In the genomic region with DNA sequence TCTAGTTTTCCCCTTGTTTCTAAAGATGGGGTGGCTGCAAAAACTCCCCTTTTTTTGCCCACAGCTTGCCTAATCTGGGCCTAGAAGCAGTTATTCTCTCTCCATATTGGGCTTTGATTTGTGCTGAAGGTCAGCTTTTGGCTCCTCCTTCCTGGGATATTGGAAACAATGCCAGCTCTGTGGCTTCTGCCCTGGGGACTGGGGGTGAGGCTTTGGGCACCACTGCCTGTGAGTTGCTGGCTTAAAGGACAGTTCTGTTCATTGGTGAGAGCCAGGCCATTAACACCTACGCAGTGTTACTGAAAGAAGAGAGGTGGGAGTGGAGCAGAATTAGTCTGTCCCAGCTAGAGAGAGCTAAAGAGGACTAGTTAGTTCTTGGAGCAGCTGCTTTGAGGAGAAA, we compare ENCODE assay signal across 18 cellular contexts. TPM values are rescaled to one million over a fixed set of nuclear protein-coding genes. Genes with fewer than 3 reads are reported as not detected.
A peak's percentile ranks its signal among the peaks of the same experiment; 100 is the strongest.
DNase-seq lines count a peak whose midpoint lies in the region; ATAC-seq and TF ChIP-seq lines count a peak whose summit lies in the region.
"Had no signal": no experiment of that assay in that cellular context is flagged by ENCODE, and none has a peak within 500 bp of the region (broad histone marks: within the 10 kb centered on the region; RNA-seq: fewer than 3 reads in every experiment).

No MANE protein-coding gene starts in this region.

- H3K4me3 ChIP-seq in heart left ventricle (no peak overlapping the region), lower leg skin (ENCODE audit: low read depth, poor library complexity, severe bottlenecking) (no peak overlapping the region)
- H3K4me3 ChIP-seq: transverse colon had no signal

- intact Hi-C loops in CD4-positive, alpha-beta T cell (cut with DNase I, micrococcal nuclease) = loop anchor here (5.0 kb wide), 4 partner anchors 52 to 1728 kb away; partner anchors contain the start of genes DTNB (in 1 of the 2), FKBP1B (in 1 of the 2), ITSN2 (in 1 of the 2) and WDCP (in 1 of the 2)
- intact Hi-C loops in heart left ventricle (cut with DNase I) = loop anchor here in 1 of 10 donors (10.0 kb wide), 1 partner anchor 100 kb away; the partner anchor contains the start of genes FKBP1B and WDCP
- intact Hi-C loops in lower leg skin (cut with DNase I; ENCODE audit: low total_unique reads) = no loop called here

- no peaks in the 10 kb centered on the region for H3K27me3 ChIP-seq in CD4-positive, alpha-beta T cell (ENCODE audit: control insufficient read depth, insufficient read depth, low read length)
- H3K27me3 ChIP-seq in heart left ventricle = no peaks in the 10 kb centered on the region
- H3K27me3 ChIP-seq: transverse colon had no signal

- H3K36me3 ChIP-seq in heart left ventricle = no peaks in the 10 kb centered on the region
- H3K36me3 ChIP-seq: transverse colon had no signal

- WGBS in heart left ventricle, 4 donors = 58 to 76% (median 64%) methylated on average over 1 of the region's 1 CpG
- 66 to 68% methylated on average over 1 of the region's 1 CpG for WGBS in lower leg skin, 2 donors

- no peak overlapping the region for H3K27ac Mint-ChIP-seq in CD4-positive, alpha-beta T cell
- H3K27ac Mint-ChIP-seq in WTC11 (peak overlapping the region; percentile 12), osteocyte (ENCODE audit: unreplicated experiment) (peak overlapping the region; percentile 58)
- H3K27ac Mint-ChIP-seq in activated naive CD8-positive, alpha-beta T cell treated with anti-CD3 and anti-CD28 coated beads for 36 hours = no peak overlapping the region
- H3K27ac Mint-ChIP-seq: natural killer cell treated with Interleukin-12 subunit alpha and Interleukin-12 subunit beta and Interleukin-15 and Interleukin-18, amount 100 ng/mL, for 72 hours; T-cell had no signal

- TF ChIP-seq CTCF in CD4-positive, alpha-beta T cell (IDR thresholded peaks at IDR 0.05) = no peak
- TF ChIP-seq CTCF in WTC11 (IDR thresholded peaks at IDR 0.05) (no peak), heart left ventricle (IDR thresholded peaks at IDR 0.05) (no peak), osteocyte (IDR thresholded peaks at IDR 0.05) (no peak), lower leg skin (IDR thresholded peaks at IDR 0.05) (no peak)

- H3K9me3 ChIP-seq in CD4-positive, alpha-beta T cell (ENCODE audit: control insufficient read depth, low read length) = no peaks in the 10 kb centered on the region
- H3K9me3 ChIP-seq in heart left ventricle = no peaks in the 10 kb centered on the region
- H3K9me3 ChIP-seq: Caco-2, transverse colon had no signal

- no peak for ATAC-seq in CD4-positive, alpha-beta T cell (ENCODE audit: poor library complexity)
- ATAC-seq in WTC11 = no peak
- ATAC-seq in heart left ventricle = peak in 3 of 4 donors; percentile 6 to 29 (median 25)
- ATAC-seq: natural killer cell treated with Interleukin-12 subunit alpha and Interleukin-12 subunit beta and Interleukin-15 and Interleukin-18, amount 100 ng/mL, for 72 hours; T-cell had no signal

- no peaks in the 10 kb centered on the region for H3K9me3 Mint-ChIP-seq in CD4-positive, alpha-beta T cell
- no peaks in the 10 kb centered on the region for H3K9me3 Mint-ChIP-seq in WTC11
- no peaks in the 10 kb centered on the region for H3K9me3 Mint-ChIP-seq in osteocyte (ENCODE audit: unreplicated experiment)
- no peaks in the 10 kb centered on the region for H3K9me3 Mint-ChIP-seq in activated naive CD8-positive, alpha-beta T cell treated with anti-CD3 and anti-CD28 coated beads for 36 hours
- H3K9me3 Mint-ChIP-seq: natural killer cell treated with Interleukin-12 subunit alpha and Interleukin-12 subunit beta and Interleukin-15 and Interleukin-18, amount 100 ng/mL, for 72 hours; T-cell had no signal

- H3K27me3 Mint-ChIP-seq in CD4-positive, alpha-beta T cell = no peaks in the 10 kb centered on the region
- H3K27me3 Mint-ChIP-seq in WTC11 (ENCODE audit: low read depth) (no peaks in the 10 kb centered on the region), osteocyte (ENCODE audit: unreplicated experiment) (no peaks in the 10 kb centered on the region)
- no peaks in the 10 kb centered on the region for H3K27me3 Mint-ChIP-seq in activated naive CD8-positive, alpha-beta T cell treated with anti-CD3 and anti-CD28 coated beads for 36 hours
- H3K27me3 Mint-ChIP-seq: natural killer cell treated with Interleukin-12 subunit alpha and Interleukin-12 subunit beta and Interleukin-15 and Interleukin-18, amount 100 ng/mL, for 72 hours; T-cell had no signal

- CTCF ChIA-PET in CD4-positive, alpha-beta T cell (lab: Charles Lee) = no interaction called here
- CTCF ChIA-PET in WTC11 (lab: Charles Lee) = interaction anchor here (2.7 kb wide), 1 partner anchor 18 kb away, joined by 14 read pairs; the partner anchor contains the start of gene ATAD2B

- H3K4me1 Mint-ChIP-seq in CD4-positive, alpha-beta T cell (ENCODE audit: low read depth) = peaks cover 31% of the 10 kb centered on the region
- H3K4me1 Mint-ChIP-seq in WTC11 = peaks cover 18% of the 10 kb centered on the region
- peaks cover 33% of the 10 kb centered on the region for H3K4me1 Mint-ChIP-seq in osteocyte (ENCODE audit: unreplicated experiment)
- H3K4me1 Mint-ChIP-seq in activated naive CD8-positive, alpha-beta T cell treated with anti-CD3 and anti-CD28 coated beads for 36 hours = peaks cover 23% of the 10 kb centered on the region

- peaks cover 0 to 53% (median 24%) of the 10 kb centered on the region in 12 donors for H3K4me1 ChIP-seq in heart left ventricle

- POLR2A ChIA-PET in CD4-positive, alpha-beta T cell (lab: Charles Lee) = interaction anchor here (0.6 to 1.8 kb wide), 4 partner anchors 14 to 18 kb away, joined by 3 to 8 read pairs (median 4); partner anchors contain the start of gene ATAD2B
- POLR2A ChIA-PET in WTC11 (lab: Charles Lee) = interaction anchor here (1.8 kb wide), 1 partner anchor 18 kb away, joined by 7 read pairs; the partner anchor contains the start of gene ATAD2B

- no peak for DNase-seq in CD4-positive, alpha-beta T cell
- DNase-seq in WTC11 (ENCODE audit: low spot score) = no peak
- DNase-seq in heart left ventricle = peak in 1 of 5 donors; percentile 22
- DNase-seq in osteocyte (ENCODE audit: extremely low spot score, unreplicated experiment) = no peak
- no peak for DNase-seq in lower leg skin (ENCODE audit: low spot score in 2 of 2)
- DNase-seq in activated naive CD8-positive, alpha-beta T cell treated with anti-CD3 and anti-CD28 coated beads for 36 hours = no peak
- no peak for DNase-seq in kidney tubule cell (ENCODE audit: low spot score)
- DNase-seq in NCI-H1694 (lab: John Stamatoyannopoulos, UW) = no peak
- DNase-seq: activated CD4-positive, alpha-beta T cell treated with anti-CD3 and anti-CD28 coated beads for 48 hours; activated T-cell treated with anti-CD3 and anti-CD28 coated beads, Interleukin-2, amount 50 U/mL, for 48 hours; aorta; Caco-2; effector memory CD4-positive, alpha-beta T cell; HCEC 1CT; NCI-H226; T-cell; transverse colon had no signal

- TF ChIP-seq POLR2A in heart left ventricle (IDR thresholded peaks at IDR 0.05) = no peak
- no peak for TF ChIP-seq POLR2A in lower leg skin (IDR thresholded peaks at IDR 0.05)

- no peak overlapping the region for H3K27ac ChIP-seq in CD4-positive, alpha-beta T cell (ENCODE audit: low read depth, low read length)
- peak overlapping the region in 4 of 12 donors; percentile 11 to 29 (median 26) for H3K27ac ChIP-seq in heart left ventricle
- H3K27ac ChIP-seq: transverse colon had no signal

- H3K36me3 Mint-ChIP-seq in CD4-positive, alpha-beta T cell (ENCODE audit: low read depth) = peaks cover 9% of the 10 kb centered on the region
- peaks cover 14% of the 10 kb centered on the region for H3K36me3 Mint-ChIP-seq in WTC11
- H3K36me3 Mint-ChIP-seq in osteocyte (ENCODE audit: unreplicated experiment) = peaks cover 8% of the 10 kb centered on the region
- peaks cover 10% of the 10 kb centered on the region for H3K36me3 Mint-ChIP-seq in activated naive CD8-positive, alpha-beta T cell treated with anti-CD3 and anti-CD28 coated beads for 36 hours
- H3K36me3 Mint-ChIP-seq: natural killer cell treated with Interleukin-12 subunit alpha and Interleukin-12 subunit beta and Interleukin-15 and Interleukin-18, amount 100 ng/mL, for 72 hours had no signal

- peak overlapping the region; percentile 25 for H3K4me3 Mint-ChIP-seq in CD4-positive, alpha-beta T cell
- H3K4me3 Mint-ChIP-seq in WTC11 (no peak overlapping the region), osteocyte (ENCODE audit: unreplicated experiment) (no peak overlapping the region)
- no peak overlapping the region for H3K4me3 Mint-ChIP-seq in activated naive CD8-positive, alpha-beta T cell treated with anti-CD3 and anti-CD28 coated beads for 36 hours
- H3K4me3 Mint-ChIP-seq: natural killer cell treated with Interleukin-12 subunit alpha and Interleukin-12 subunit beta and Interleukin-15 and Interleukin-18, amount 100 ng/mL, for 72 hours; T-cell had no signal

TF ChIP-seq in WTC11, 78 proteins besides CTCF, POLR2A, EP300 and RAD21 (continues in another document):
- TF ChIP-seq OVOL2 (CRISPR knock-in tag; IDR thresholded peaks at IDR 0.05; ENCODE audit: borderline replicate concordance) = no peak
- no peak for TF ChIP-seq FOXJ3 (CRISPR knock-in tag; IDR thresholded peaks at IDR 0.05; ENCODE audit: borderline replicate concordance)
- TF ChIP-seq EMX1 (CRISPR knock-in tag; IDR thresholded peaks at IDR 0.05) = no peak
- TF ChIP-seq ZNF396 (CRISPR knock-in tag; IDR thresholded peaks at IDR 0.05; ENCODE audit: borderline replicate concordance) = no peak
- no peak for TF ChIP-seq ATF1 (CRISPR knock-in tag; IDR thresholded peaks at IDR 0.05)

RNA-seq across cellular contexts. Expression of gene UBXN2A, which starts 4.3 kb away (rescaled TPM):
- 10 to 100 TPM; 12.9 to 16.7 TPM for total RNA-seq in CD4-positive, alpha-beta T cell
- total RNA-seq in WTC11 (2021) = 15.4 to 16.8 TPM (median 16.7 TPM) in 3 replicates
- total RNA-seq in heart left ventricle = 10 to 100 TPM; 15.8 to 24.0 (median 19.6) TPM
- polyA plus RNA-seq in heart left ventricle = 10 to 100 TPM in 1 of 2 donors, 1 to 10 TPM in 1; 9.6 to 12.7 TPM
- 18.8 and 18.9 TPM in 2 replicates for total RNA-seq in osteocyte
- total RNA-seq in lower leg skin = 10 to 100 TPM in 3 of 4 donors, 1 to 10 TPM in 1; 8.5 to 15.0 (median 12.9) TPM
- 10 to 100 TPM; 12.4 to 12.6 TPM for total RNA-seq in activated naive CD8-positive, alpha-beta T cell treated with anti-CD3 and anti-CD28 coated beads for 36 hours

RNA-seq across cellular contexts. Expression of gene ATAD2B, which starts 17.6 kb away (rescaled TPM):
- total RNA-seq in CD4-positive, alpha-beta T cell = 10 to 100 TPM; 30.7 to 35.4 TPM
- 18.3 to 21.5 TPM (median 18.4 TPM) in 3 replicates for total RNA-seq in WTC11 (2021)
- total RNA-seq in heart left ventricle = 10 to 100 TPM in 2 of 9 donors, 1 to 10 TPM in 7; 5.0 to 13.3 (median 8.3) TPM
- polyA plus RNA-seq in heart left ventricle = 1 to 10 TPM; 2.8 to 3.4 TPM
- total RNA-seq in osteocyte = 23.8 and 27.3 TPM in 2 replicates
- 10 to 100 TPM; 23.2 to 31.1 (median 27.9) TPM for total RNA-seq in lower leg skin
- 10 to 100 TPM; 11.9 to 12.3 TPM for total RNA-seq in activated naive CD8-positive, alpha-beta T cell treated with anti-CD3 and anti-CD28 coated beads for 36 hours

Comparison
In these comparisons a context has a peak if more than half of its experiments do, and no peak if none do; other contexts are left out.
1. ATAC-seq: peak in heart left ventricle (3 of 4); none in CD4-positive, alpha-beta T cell (single experiment) and WTC11 (single experiment).
2. H3K27ac Mint-ChIP-seq: peak in WTC11 (single experiment) and osteocyte (single experiment); none in CD4-positive, alpha-beta T cell (single experiment) and activated naive CD8-positive, alpha-beta T cell treated with anti-CD3 and anti-CD28 coated beads for 36 hours (single experiment).